8 cellular contexts compared by ENCODE assay signal in the genomic region with DNA sequence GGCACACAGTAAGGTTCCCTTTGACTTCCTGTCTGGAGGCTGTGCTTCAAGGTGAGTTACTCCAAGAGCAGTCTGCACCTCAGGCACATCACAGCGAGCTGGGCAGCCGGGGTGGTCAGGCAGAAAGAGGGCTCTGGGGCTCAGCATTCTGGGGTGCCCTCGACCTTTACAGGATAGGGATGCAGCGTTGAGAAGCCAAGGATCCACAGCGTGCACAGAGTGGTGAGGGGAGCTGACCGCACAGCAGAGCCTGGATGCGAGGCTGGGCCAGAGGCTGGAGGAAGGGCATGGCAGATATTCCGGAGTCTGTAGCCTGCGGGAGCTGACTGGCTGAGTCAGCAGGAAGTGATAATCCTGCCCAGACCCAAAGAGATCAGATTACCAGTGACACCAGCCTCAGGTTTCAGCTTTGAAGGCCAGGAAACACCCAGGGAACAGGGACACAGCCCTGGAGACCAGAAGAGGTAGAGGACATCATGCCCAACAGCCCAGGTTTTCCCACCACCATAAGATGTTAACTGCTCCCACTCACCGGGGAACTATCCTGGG. TPM values are rescaled to one million over a fixed set of nuclear protein-coding genes. Genes with fewer than 3 reads are reported as not detected.
DNase-seq lines count a peak whose midpoint lies in the region; ATAC-seq, FAIRE-seq and TF ChIP-seq lines count a peak whose summit lies in the region.

No MANE protein-coding gene starts in this region.

- peaks cover 11% of the 10 kb centered on the region for H3K27me3 Mint-ChIP-seq in GM23338 (ENCODE audit: insufficient read depth, low read depth, poor library complexity)

- ATAC-seq in GM23338 (peak; percentile 98), GM21825 (IDR thresholded peaks at IDR 0.05; ENCODE audit: unreplicated experiment) (no peak), GM19328 (IDR thresholded peaks at IDR 0.05; ENCODE audit: unreplicated experiment) (no peak), HG02885 (IDR thresholded peaks at IDR 0.05; ENCODE audit: poor library complexity, unreplicated experiment) (no peak), GM18520 (IDR thresholded peaks at IDR 0.05; ENCODE audit: unreplicated experiment) (no peak)

- H3K79me2 ChIP-seq in GM23338 (replicated peaks; ENCODE audit: insufficient read depth), result no peaks in the 10 kb centered on the region

- peak overlapping the region; percentile 64 for H3K27ac Mint-ChIP-seq in GM23338

- no peaks in the 10 kb centered on the region; the same call in 1 of the 2 replicates for H3K4me1 ChIP-seq in GM23338 (ENCODE audit: insufficient read depth)

- H2AFZ ChIP-seq in GM23338, result peak overlapping the region; percentile 90

- DNase-seq in GM23338 (ENCODE audit: low spot score), result peak; percentile 77
- DNase-seq in RCC 7860 (ENCODE audit: low spot score), result peak; percentile 34
- DNase-seq in fibroblast of peridontal ligament (ENCODE audit: extremely low read depth), result peak; percentile 34
- peak; percentile 82 for DNase-seq in posterior vena cava (ENCODE audit: low spot score)

- peak overlapping the region; percentile 53; the same call in 1 of the 2 replicates for H3K4me2 ChIP-seq in GM23338

- H3K4me1 Mint-ChIP-seq in GM23338, result peaks cover 9% of the 10 kb centered on the region

- intact Hi-C loops in posterior vena cava (cut with DNase I), result loop anchor here in 1 of 2 donors (5.0 kb wide), 1 partner anchor 36 kb away; the partner anchor contains the start of gene PDLIM3

- no peak for TF ChIP-seq CTCF in GM23338 (conservative IDR thresholded peaks at IDR 0.05; ENCODE audit: low read depth in 2 of 2)

- H3K36me3 ChIP-seq in GM23338 (ENCODE audit: insufficient read depth), result no peaks in the 10 kb centered on the region

- no peaks in the 10 kb centered on the region for H3K36me3 Mint-ChIP-seq in GM23338 (ENCODE audit: low read depth)

- H3K4me3 Mint-ChIP-seq in GM23338, result peak overlapping the region; percentile 26; the same call in 2 of the 3 replicates

- no peaks in the 10 kb centered on the region for H3F3A ChIP-seq in GM23338 (replicated peaks; ENCODE audit: low read depth)

- H3K27ac ChIP-seq in GM23338 (ENCODE audit: low read depth), result no peak overlapping the region

- no peaks in the 10 kb centered on the region; the same call in 2 of the 3 replicates for H3K9me3 Mint-ChIP-seq in GM23338

- H3K4me3 ChIP-seq in GM23338, result peak overlapping the region; percentile 22; the same call in 1 of the 2 replicates

- H4K20me1 ChIP-seq in GM23338 (replicated peaks; ENCODE audit: insufficient read depth), result no peaks in the 10 kb centered on the region; the same call in 1 of the 2 replicates

- H3K9me2 ChIP-seq in GM23338 (ENCODE audit: insufficient read depth), result no peaks in the 10 kb centered on the region

- FAIRE-seq in RCC 7860 (lab: Jason Lieb, UNC), result no peak

- no peaks in the 10 kb centered on the region for H3K27me3 ChIP-seq in GM23338 (ENCODE audit: insufficient read depth)

TF ChIP-seq in GM23338, 12 proteins besides CTCF, POLR2A, EP300 and RAD21:
- TF ChIP-seq, protein P1, sequence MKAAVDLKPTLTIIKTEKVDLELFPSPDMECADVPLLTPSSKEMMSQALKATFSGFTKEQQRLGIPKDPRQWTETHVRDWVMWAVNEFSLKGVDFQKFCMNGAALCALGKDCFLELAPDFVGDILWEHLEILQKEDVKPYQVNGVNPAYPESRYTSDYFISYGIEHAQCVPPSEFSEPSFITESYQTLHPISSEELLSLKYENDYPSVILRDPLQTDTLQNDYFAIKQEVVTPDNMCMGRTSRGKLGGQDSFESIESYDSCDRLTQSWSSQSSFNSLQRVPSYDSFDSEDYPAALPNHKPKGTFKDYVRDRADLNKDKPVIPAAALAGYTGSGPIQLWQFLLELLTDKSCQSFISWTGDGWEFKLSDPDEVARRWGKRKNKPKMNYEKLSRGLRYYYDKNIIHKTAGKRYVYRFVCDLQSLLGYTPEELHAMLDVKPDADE (IDR thresholded peaks at IDR 0.05), result 0 out of 2 replicates have a peak, but pooled peaks have one; percentile 33
- no peak for TF ChIP-seq EZH2phosphoT487 (IDR thresholded peaks at IDR 0.05; ENCODE audit: unreplicated experiment)
- TF ChIP-seq ZNF331 (CRISPR knock-in tag; IDR thresholded peaks at IDR 0.05; ENCODE audit: low read depth), result no peak
- TF ChIP-seq, protein P2, sequence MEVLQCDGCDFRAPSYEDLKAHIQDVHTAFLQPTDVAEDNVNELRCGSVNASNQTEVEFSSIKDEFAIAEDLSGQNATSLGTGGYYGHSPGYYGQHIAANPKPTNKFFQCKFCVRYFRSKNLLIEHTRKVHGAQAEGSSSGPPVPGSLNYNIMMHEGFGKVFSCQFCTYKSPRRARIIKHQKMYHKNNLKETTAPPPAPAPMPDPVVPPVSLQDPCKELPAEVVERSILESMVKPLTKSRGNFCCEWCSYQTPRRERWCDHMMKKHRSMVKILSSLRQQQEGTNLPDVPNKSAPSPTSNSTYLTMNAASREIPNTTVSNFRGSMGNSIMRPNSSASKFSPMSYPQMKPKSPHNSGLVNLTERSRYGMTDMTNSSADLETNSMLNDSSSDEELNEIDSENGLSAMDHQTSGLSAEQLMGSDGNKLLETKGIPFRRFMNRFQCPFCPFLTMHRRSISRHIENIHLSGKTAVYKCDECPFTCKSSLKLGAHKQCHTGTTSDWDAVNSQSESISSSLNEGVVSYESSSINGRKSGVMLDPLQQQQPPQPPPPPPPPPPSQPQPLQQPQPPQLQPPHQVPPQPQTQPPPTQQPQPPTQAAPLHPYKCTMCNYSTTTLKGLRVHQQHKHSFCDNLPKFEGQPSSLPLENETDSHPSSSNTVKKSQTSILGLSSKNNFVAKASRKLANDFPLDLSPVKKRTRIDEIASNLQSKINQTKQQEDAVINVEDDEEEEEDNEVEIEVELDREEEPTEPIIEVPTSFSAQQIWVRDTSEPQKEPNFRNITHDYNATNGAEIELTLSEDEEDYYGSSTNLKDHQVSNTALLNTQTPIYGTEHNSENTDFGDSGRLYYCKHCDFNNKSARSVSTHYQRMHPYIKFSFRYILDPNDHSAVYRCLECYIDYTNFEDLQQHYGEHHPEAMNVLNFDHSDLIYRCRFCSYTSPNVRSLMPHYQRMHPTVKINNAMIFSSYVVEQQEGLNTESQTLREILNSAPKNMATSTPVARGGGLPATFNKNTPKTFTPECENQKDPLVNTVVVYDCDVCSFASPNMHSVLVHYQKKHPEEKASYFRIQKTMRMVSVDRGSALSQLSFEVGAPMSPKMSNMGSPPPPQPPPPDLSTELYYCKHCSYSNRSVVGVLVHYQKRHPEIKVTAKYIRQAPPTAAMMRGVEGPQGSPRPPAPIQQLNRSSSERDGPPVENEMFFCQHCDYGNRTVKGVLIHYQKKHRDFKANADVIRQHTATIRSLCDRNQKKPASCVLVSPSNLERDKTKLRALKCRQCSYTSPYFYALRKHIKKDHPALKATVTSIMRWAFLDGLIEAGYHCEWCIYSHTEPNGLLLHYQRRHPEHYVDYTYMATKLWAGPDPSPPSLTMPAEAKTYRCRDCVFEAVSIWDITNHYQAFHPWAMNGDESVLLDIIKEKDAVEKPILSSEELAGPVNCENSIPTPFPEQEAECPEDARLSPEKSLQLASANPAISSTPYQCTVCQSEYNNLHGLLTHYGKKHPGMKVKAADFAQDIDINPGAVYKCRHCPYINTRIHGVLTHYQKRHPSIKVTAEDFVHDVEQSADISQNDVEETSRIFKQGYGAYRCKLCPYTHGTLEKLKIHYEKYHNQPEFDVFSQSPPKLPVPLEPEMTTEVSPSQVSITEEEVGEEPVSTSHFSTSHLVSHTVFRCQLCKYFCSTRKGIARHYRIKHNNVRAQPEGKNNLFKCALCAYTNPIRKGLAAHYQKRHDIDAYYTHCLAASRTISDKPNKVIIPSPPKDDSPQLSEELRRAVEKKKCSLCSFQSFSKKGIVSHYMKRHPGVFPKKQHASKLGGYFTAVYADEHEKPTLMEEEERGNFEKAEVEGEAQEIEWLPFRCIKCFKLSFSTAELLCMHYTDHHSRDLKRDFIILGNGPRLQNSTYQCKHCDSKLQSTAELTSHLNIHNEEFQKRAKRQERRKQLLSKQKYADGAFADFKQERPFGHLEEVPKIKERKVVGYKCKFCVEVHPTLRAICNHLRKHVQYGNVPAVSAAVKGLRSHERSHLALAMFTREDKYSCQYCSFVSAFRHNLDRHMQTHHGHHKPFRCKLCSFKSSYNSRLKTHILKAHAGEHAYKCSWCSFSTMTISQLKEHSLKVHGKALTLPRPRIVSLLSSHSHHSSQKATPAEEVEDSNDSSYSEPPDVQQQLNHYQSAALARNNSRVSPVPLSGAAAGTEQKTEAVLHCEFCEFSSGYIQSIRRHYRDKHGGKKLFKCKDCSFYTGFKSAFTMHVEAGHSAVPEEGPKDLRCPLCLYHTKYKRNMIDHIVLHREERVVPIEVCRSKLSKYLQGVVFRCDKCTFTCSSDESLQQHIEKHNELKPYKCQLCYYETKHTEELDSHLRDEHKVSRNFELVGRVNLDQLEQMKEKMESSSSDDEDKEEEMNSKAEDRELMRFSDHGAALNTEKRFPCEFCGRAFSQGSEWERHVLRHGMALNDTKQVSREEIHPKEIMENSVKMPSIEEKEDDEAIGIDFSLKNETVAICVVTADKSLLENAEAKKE (CRISPR knock-in tag; IDR thresholded peaks at IDR 0.05), result peak; percentile 71
- 0 out of 2 replicates have a peak, but pooled peaks have one; percentile 38 for TF ChIP-seq POLR2AphosphoS5 (IDR thresholded peaks at IDR 0.05; ENCODE audit: low read depth)

RNA-seq across cellular contexts. Expression of gene PDLIM3, which starts 38.4 kb away (rescaled TPM):
- 18.0 and 19.5 TPM in 2 replicates for total RNA-seq in GM23338 (2014; rRNA removed; shearing (Covaris generic))
- 8.3 and 8.5 TPM in 2 replicates for polyA plus RNA-seq in GM23338 (2016; fragmentation: Nextera tagmentation; extraction: Ambion mirVana)
- 100 to 1,000 TPM; 447 to 540 TPM for total RNA-seq in posterior vena cava

Comparison
In these comparisons a context has a peak if more than half of its experiments do, and no peak if none do; other contexts are left out.
1. RNA of gene PDLIM3, which starts 38.4 kb away (total RNA-seq): 447 to 540 TPM in posterior vena cava; 18.0 to 19.5 TPM in GM23338; every median in the first group is over 10 times any median in the second.
2. Peak in every context shown above with its lines, with median percentiles within 50 percentile points of each other: DNase-seq.